ENCODE assay signal across 20 cellular contexts in the genomic region with DNA sequence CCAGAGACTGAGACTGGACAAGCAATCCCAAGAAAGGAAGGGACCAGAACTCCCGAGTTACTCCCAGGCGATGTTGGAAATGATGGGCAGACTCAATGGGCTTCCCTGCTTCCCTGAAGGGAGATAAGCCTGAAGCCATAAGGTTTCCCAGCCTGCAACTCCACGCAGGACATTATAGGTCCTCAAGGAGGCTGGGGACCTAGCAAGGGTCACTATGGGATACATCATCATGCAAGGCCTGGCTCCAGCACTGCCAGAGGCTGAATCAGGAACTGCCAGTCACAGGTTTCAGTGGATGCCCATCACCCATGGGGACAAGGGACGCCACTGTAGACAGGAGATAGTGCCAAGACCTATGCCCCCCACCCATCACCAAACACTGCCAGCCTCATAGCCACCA.
DNase-seq lines count a peak whose midpoint lies in the region; ATAC-seq, FAIRE-seq and TF ChIP-seq lines count a peak whose summit lies in the region.
"Had no signal": no experiment of that assay in that cellular context is flagged by ENCODE, and none has a peak within 500 bp of the region (broad histone marks: within the 10 kb centered on the region; RNA-seq: fewer than 3 reads in every experiment).

No MANE protein-coding gene starts in this region.

- TF ChIP-seq POLR2A in right lobe of liver (IDR thresholded peaks at IDR 0.05), result no peak

- peaks cover 6% of the 10 kb centered on the region for H3K9me3 Mint-ChIP-seq in natural killer cell treated with Interleukin-12 subunit alpha and Interleukin-12 subunit beta and Interleukin-15 and Interleukin-18, amount 100 ng/mL, for 72 hours
- H3K9me3 Mint-ChIP-seq in natural killer cell (peaks cover 0 to 2% of the 10 kb centered on the region in 2 donors), astrocyte (ENCODE audit: unreplicated experiment) (peaks cover 15% of the 10 kb centered on the region)

- no peaks in the 10 kb centered on the region for H3K36me3 ChIP-seq in astrocyte (ENCODE audit: insufficient read depth, low read length)
- H3K36me3 ChIP-seq in neuronal stem cell (replicated peaks in 1 of 2; ENCODE audit: control insufficient read depth in 2 of 2, insufficient read depth in 2 of 2, low read length in 2 of 2), result peaks cover 0 to 2% of the 10 kb centered on the region in 2 donors
- no peaks in the 10 kb centered on the region for H3K36me3 ChIP-seq in right lobe of liver

- H3K4me2 ChIP-seq in astrocyte (ENCODE audit: low read length), result no peak overlapping the region
- no peak overlapping the region for H3K4me2 ChIP-seq in neuronal stem cell (ENCODE audit: insufficient read depth, low read length, poor library complexity, severe bottlenecking)
- H3K4me2 ChIP-seq: BLaER1 treated with 17β-estradiol and CSF1 and Interleukin-3, amounts not matched to agents 10 nM and 100 nM had no signal

- no peak overlapping the region for H3K4ac ChIP-seq in neuronal stem cell (ENCODE audit: low read length)

- H3K23ac ChIP-seq in neuronal stem cell (ENCODE audit: low read depth, low read length, poor library complexity), result peak overlapping the region; percentile 61

- no peak overlapping the region for H2BK12ac ChIP-seq in neuronal stem cell (ENCODE audit: low read length)

- TF ChIP-seq CTCF in natural killer cell (IDR thresholded peaks at IDR 0.05), result no peak
- no peak for TF ChIP-seq CTCF in astrocyte (IDR thresholded peaks at IDR 0.05; ENCODE audit: insufficient read depth, low read depth, low read length)
- no peak for TF ChIP-seq CTCF in right lobe of liver (IDR thresholded peaks at IDR 0.05)

- no peak overlapping the region for H2AFZ ChIP-seq in astrocyte (ENCODE audit: low read depth, low read length)
- H2AFZ ChIP-seq in neuronal stem cell (ENCODE audit: low read length), result no peak overlapping the region

- no peak overlapping the region for H3K9ac ChIP-seq in astrocyte (ENCODE audit: low read length)
- H3K9ac ChIP-seq in neuronal stem cell (ENCODE audit: low read depth, low read length, poor library complexity), result peak overlapping the region; percentile 9
- H3K9ac ChIP-seq: BLaER1 treated with 17β-estradiol and CSF1 and Interleukin-3, amounts not matched to agents 10 nM and 100 nM had no signal

- FAIRE-seq in astrocyte (lab: Jason Lieb, UNC) (no peak), urothelium cell line (lab: Jason Lieb, UNC) (no peak)
- FAIRE-seq: G401.6, GM12892 had no signal

- no peak overlapping the region for H3K27ac ChIP-seq in astrocyte (ENCODE audit: low read depth, low read length)
- no peak overlapping the region for H3K27ac ChIP-seq in neuronal stem cell (replicated peaks; ENCODE audit: low read length)
- H3K27ac ChIP-seq in right lobe of liver, result no peak overlapping the region
- H3K27ac ChIP-seq: BLaER1 treated with 17β-estradiol and CSF1 and Interleukin-3, amounts not matched to agents 10 nM and 100 nM had no signal

- intact Hi-C loops in natural killer cell (cut with micrococcal nuclease) (no loop called here), right lobe of liver (cut with DNase I) (no loop called here)

- H3K14ac ChIP-seq in neuronal stem cell (ENCODE audit: low read length), result no peak overlapping the region

- H2BK5ac ChIP-seq in neuronal stem cell (ENCODE audit: low read length), result no peak overlapping the region

- H3K27ac Mint-ChIP-seq in natural killer cell treated with Interleukin-12 subunit alpha and Interleukin-12 subunit beta and Interleukin-15 and Interleukin-18, amount 100 ng/mL, for 72 hours, result no peak overlapping the region
- H3K27ac Mint-ChIP-seq in natural killer cell, result no peak overlapping the region
- peak overlapping the region; percentile 77 for H3K27ac Mint-ChIP-seq in astrocyte (ENCODE audit: unreplicated experiment)
- H3K27ac Mint-ChIP-seq: H9, IgD-negative memory B cell had no signal

- peak; percentile 43 to 50 for ATAC-seq in natural killer cell treated with Interleukin-12 subunit alpha and Interleukin-12 subunit beta and Interleukin-15 and Interleukin-18, amount 100 ng/mL, for 72 hours
- ATAC-seq in natural killer cell (no peak), right lobe of liver (no peak), HG02884 (IDR thresholded peaks at IDR 0.05; ENCODE audit: unreplicated experiment) (no peak), GM19455 (IDR thresholded peaks at IDR 0.05; ENCODE audit: unreplicated experiment) (no peak)

- peaks cover 0 to 13% of the 10 kb centered on the region in 2 donors for H3K27me3 Mint-ChIP-seq in natural killer cell treated with Interleukin-12 subunit alpha and Interleukin-12 subunit beta and Interleukin-15 and Interleukin-18, amount 100 ng/mL, for 72 hours
- H3K27me3 Mint-ChIP-seq in natural killer cell (ENCODE audit: low read depth in 2 of 2) (peaks cover 3 to 34% of the 10 kb centered on the region in 2 donors), astrocyte (ENCODE audit: low read depth, unreplicated experiment) (peaks cover 2% of the 10 kb centered on the region)
- H3K27me3 Mint-ChIP-seq: CD4-positive, CD25-positive, alpha-beta regulatory T cell had no signal

- no peak overlapping the region for H4K8ac ChIP-seq in neuronal stem cell (ENCODE audit: low read depth, low read length)

- H3K27me3 ChIP-seq in astrocyte (ENCODE audit: insufficient read depth, low read length) (no peaks in the 10 kb centered on the region), neuronal stem cell (ENCODE audit: control insufficient read depth in 3 of 3, insufficient read depth in 3 of 3, low read depth in 1 of 3, low read length in 3 of 3) (no peaks in the 10 kb centered on the region), right lobe of liver (no peaks in the 10 kb centered on the region)
- H3K27me3 ChIP-seq: BLaER1 treated with 17β-estradiol and CSF1 and Interleukin-3, amounts not matched to agents 10 nM and 100 nM had no signal

- no peak overlapping the region for H2AK5ac ChIP-seq in neuronal stem cell (ENCODE audit: low read depth, low read length)

- no peak overlapping the region for H2BK120ac ChIP-seq in neuronal stem cell (ENCODE audit: low read depth, low read length)

- DNase-seq in natural killer cell treated with Interleukin-12 subunit alpha and Interleukin-12 subunit beta and Interleukin-15 and Interleukin-18, amount 100 ng/mL, for 72 hours (ENCODE audit: low spot score), result no peak
- no peak for DNase-seq in natural killer cell
- DNase-seq in astrocyte (ENCODE audit: low read depth), result no peak
- no peak for DNase-seq in neuronal stem cell (ENCODE audit: low spot score)
- peak; percentile 42 for DNase-seq in urothelium cell line (ENCODE audit: low spot score)
- DNase-seq in right lobe of liver, result no peak
- DNase-seq: 8988T; ACHN; CD4-positive, CD25-positive, alpha-beta regulatory T cell; DMS 273 treated with DMSO at 0.1 percent for 48 hours; DMS79; EL; GOT3; H9 had no signal

- no peak overlapping the region for H3K4me3 Mint-ChIP-seq in natural killer cell treated with Interleukin-12 subunit alpha and Interleukin-12 subunit beta and Interleukin-15 and Interleukin-18, amount 100 ng/mL, for 72 hours
- no peak overlapping the region for H3K4me3 Mint-ChIP-seq in natural killer cell
- H3K4me3 Mint-ChIP-seq in astrocyte (ENCODE audit: unreplicated experiment), result no peak overlapping the region
- H3K4me3 Mint-ChIP-seq: CD4-positive, CD25-positive, alpha-beta regulatory T cell; H9; IgD-negative memory B cell had no signal

- no peaks in the 10 kb centered on the region for H3K79me2 ChIP-seq in astrocyte (ENCODE audit: insufficient read depth, low read length)

- H3K4me3 ChIP-seq in astrocyte (ENCODE audit: insufficient read depth, low read depth, low read length), result no peak overlapping the region
- H3K4me3 ChIP-seq in neuronal stem cell (ENCODE audit: low read length in 2 of 2), result no peak overlapping the region
- no peak overlapping the region for H3K4me3 ChIP-seq in right lobe of liver
- H3K4me3 ChIP-seq: BLaER1 treated with 17β-estradiol and CSF1 and Interleukin-3, amounts not matched to agents 10 nM and 100 nM had no signal

- no peak overlapping the region for H3K18ac ChIP-seq in neuronal stem cell (ENCODE audit: low read length)

- H3K4me1 ChIP-seq in astrocyte (ENCODE audit: insufficient read depth, low read length), result no peaks in the 10 kb centered on the region
- no peaks in the 10 kb centered on the region for H3K4me1 ChIP-seq in neuronal stem cell (ENCODE audit: control insufficient read depth in 2 of 2, insufficient read depth in 1 of 2, low read depth in 1 of 2, low read length in 2 of 2)
- H3K4me1 ChIP-seq in right lobe of liver, result no peaks in the 10 kb centered on the region
- H3K4me1 ChIP-seq: BLaER1 treated with 17β-estradiol and CSF1 and Interleukin-3, amounts not matched to agents 10 nM and 100 nM had no signal

- no peaks in the 10 kb centered on the region for H3K36me3 Mint-ChIP-seq in natural killer cell treated with Interleukin-12 subunit alpha and Interleukin-12 subunit beta and Interleukin-15 and Interleukin-18, amount 100 ng/mL, for 72 hours
- H3K36me3 Mint-ChIP-seq in natural killer cell (no peaks in the 10 kb centered on the region), astrocyte (ENCODE audit: low read depth, unreplicated experiment) (peaks cover 2% of the 10 kb centered on the region)
- H3K36me3 Mint-ChIP-seq: CD4-positive, CD25-positive, alpha-beta regulatory T cell; IgD-negative memory B cell had no signal

- no peak overlapping the region for H2BK15ac ChIP-seq in neuronal stem cell (ENCODE audit: low read length)

- no peak overlapping the region for H4K91ac ChIP-seq in neuronal stem cell (ENCODE audit: low read depth, low read length, poor library complexity)

- H3K79me1 ChIP-seq in neuronal stem cell (ENCODE audit: low read depth, low read length), result no peaks in the 10 kb centered on the region

- no CpG with 5 or more reads among the region's 4 CpGs for WGBS in neuronal stem cell (ENCODE audit: extremely low coverage in 2 of 2, insufficient read length in 2 of 2, insufficient replicate concordance in 1 of 2), 2 donors
- no CpG with 5 or more reads among the region's 4 CpGs for WGBS in right lobe of liver (ENCODE audit: insufficient coverage, low coverage, low lambda C conversion rate, missing lambda C conversion rate)

- H4K20me1 ChIP-seq in astrocyte (ENCODE audit: insufficient read depth, low read length), result no peaks in the 10 kb centered on the region
- H4K20me1 ChIP-seq: BLaER1 treated with 17β-estradiol and CSF1 and Interleukin-3, amounts not matched to agents 10 nM and 100 nM had no signal

- H3K9me3 ChIP-seq in astrocyte (ENCODE audit: insufficient read depth, low read depth, low read length), result peaks cover 3% of the 10 kb centered on the region
- H3K9me3 ChIP-seq in neuronal stem cell (replicated peaks in 1 of 2; ENCODE audit: control insufficient read depth in 2 of 2, insufficient read depth in 1 of 2, low read depth in 1 of 2, low read length in 2 of 2), result peaks cover 0 to 3% of the 10 kb centered on the region in 2 donors
- H3K9me3 ChIP-seq in right lobe of liver, result no peaks in the 10 kb centered on the region

- no peaks in the 10 kb centered on the region for H3K4me1 Mint-ChIP-seq in natural killer cell treated with Interleukin-12 subunit alpha and Interleukin-12 subunit beta and Interleukin-15 and Interleukin-18, amount 100 ng/mL, for 72 hours (ENCODE audit: low read depth in 2 of 2)
- no peaks in the 10 kb centered on the region for H3K4me1 Mint-ChIP-seq in natural killer cell
- peaks cover 4% of the 10 kb centered on the region for H3K4me1 Mint-ChIP-seq in astrocyte (ENCODE audit: low read depth, unreplicated experiment)
- H3K4me1 Mint-ChIP-seq: CD4-positive, CD25-positive, alpha-beta regulatory T cell; IgD-negative memory B cell had no signal

Comparison
In these comparisons a context has a peak if more than half of its experiments do, and no peak if none do; other contexts are left out.
1. ATAC-seq: peak in natural killer cell treated with Interleukin-12 subunit alpha and Interleukin-12 subunit beta and Interleukin-15 and Interleukin-18, amount 100 ng/mL, for 72 hours (2 of 2); none in natural killer cell (0 of 3), right lobe of liver (0 of 4), HG02884 (single experiment) and GM19455 (single experiment).